Comparison of ENCODE assay signal across 9 cellular contexts in genomic region chr11:68784653-68785052, GRCh38. TPM values are rescaled to one million over a fixed set of nuclear protein-coding genes. Genes with fewer than 3 reads are reported as not detected.
"Had no signal": no experiment of that assay in that cellular context is flagged by ENCODE, and none has a peak within 500 bp of the region (broad histone marks: within the 10 kb centered on the region; RNA-seq: fewer than 3 reads in every experiment).

No MANE protein-coding gene starts in this region.

- H3K27ac ChIP-seq: GM23248, HL-60 had no signal

- ATAC-seq: HCT116, K562 had no signal

- H3K4me3 ChIP-seq: GM23248, HAP-1, K562 had no signal

- DNase-seq: GM23248, GOT3, H7, HFFc6, IMR-90 had no signal

- H2AFZ ChIP-seq: GM23248 had no signal

- H3K4me1 ChIP-seq: HAP-1 had no signal

- H3K27ac Mint-ChIP-seq: HFFc6 had no signal

- H3K9me3 Mint-ChIP-seq: HFFc6 had no signal

- H3K9ac ChIP-seq: GM23248 had no signal

- H3K4me3 Mint-ChIP-seq: HFFc6 had no signal

- H3K9me3 ChIP-seq: HAP-1 had no signal

RNA-seq across cellular contexts. Expression of gene TESMIN, which starts 33.3 kb away (rescaled TPM):
- total RNA-seq: GM23248 had no signal
